29 cellular contexts compared by ENCODE assay signal in the genomic region with DNA sequence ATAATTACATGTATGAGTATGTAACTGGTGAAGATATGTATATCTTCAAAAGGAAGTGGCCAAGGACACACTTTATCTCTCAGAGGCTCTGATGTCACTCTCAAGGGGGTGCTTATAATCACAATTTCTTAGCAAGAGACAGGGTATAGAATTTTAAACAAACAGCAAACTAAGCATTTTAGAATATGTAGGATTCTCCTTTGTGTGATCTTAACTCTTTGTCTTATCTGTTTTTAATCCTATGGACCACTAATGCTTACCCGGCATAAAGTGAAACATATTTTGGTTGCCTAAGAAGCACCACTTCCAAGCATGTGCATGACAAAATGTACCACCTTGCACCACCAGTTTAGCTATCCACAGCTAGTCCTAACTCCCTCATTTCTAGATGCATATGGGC. TPM values are rescaled to one million over a fixed set of nuclear protein-coding genes. Genes with fewer than 3 reads are reported as not detected.
DNase-seq lines count a peak whose midpoint lies in the region; ATAC-seq, FAIRE-seq and TF ChIP-seq lines count a peak whose summit lies in the region.
"Had no signal": no experiment of that assay in that cellular context is flagged by ENCODE, and none has a peak within 500 bp of the region (broad histone marks: within the 10 kb centered on the region; RNA-seq: fewer than 3 reads in every experiment).

No MANE protein-coding gene starts in this region.

- no peaks in the 10 kb centered on the region for H3K9me1 ChIP-seq in K562 (ENCODE audit: control insufficient read depth, insufficient read depth, low read length)

- POLR2A ChIA-PET in A549 (lab: Yijun Ruan, JAX) (no interaction called here), PC-3 (lab: Charles Lee; ENCODE audit: unreplicated experiment) (no interaction called here), K562 (lab: Yijun Ruan, JAX) (no interaction called here)

- H3K4me3 ChIP-seq in A549 = no peak overlapping the region
- no peak overlapping the region for H3K4me3 ChIP-seq in PC-3 (ENCODE audit: low read length)
- no peak overlapping the region for H3K4me3 ChIP-seq in K562
- H3K4me3 ChIP-seq: esophagus squamous epithelium, gastrocnemius medialis had no signal

- no peaks in the 10 kb centered on the region for H3K9me3 Mint-ChIP-seq in CD14-positive monocyte
- H3K9me3 Mint-ChIP-seq: endodermal cell, memory B cell had no signal

- BruUV-seq in PC-3 (replicated peaks; lab: Mats Ljungman, UMichigan) (no TSS peak), K562 (replicated peaks; lab: Mats Ljungman, UMichigan) (no TSS peak)

- H3K9me2 ChIP-seq in PC-3 (replicated peaks; ENCODE audit: low read length) = no peaks in the 10 kb centered on the region

- no peak for ATAC-seq in A549
- no peak for ATAC-seq in PC-3
- ATAC-seq in K562 = peak; percentile 39
- ATAC-seq in GM19351 (IDR thresholded peaks at IDR 0.05; ENCODE audit: unreplicated experiment) = no peak
- ATAC-seq: gastrocnemius medialis, left colon, sciatic nerve had no signal

- peaks cover 81% of the 10 kb centered on the region for H3K4me1 Mint-ChIP-seq in CD14-positive monocyte

- WGBS in A549 (ENCODE audit: missing lambda C conversion rate) = 96% methylated on average over 1 of the region's 1 CpG
- WGBS in K562 (ENCODE audit: insufficient coverage, low coverage, missing lambda C conversion rate) = 53% methylated on average over 1 of the region's 1 CpG

- H3K27me3 ChIP-seq in PC-3 (ENCODE audit: low read length) = no peaks in the 10 kb centered on the region
- H3K27me3 ChIP-seq in K562 (ENCODE audit: control insufficient read depth in 2 of 2, insufficient read depth in 2 of 2, low read length in 2 of 2) = no peaks in the 10 kb centered on the region
- H3K27me3 ChIP-seq: esophagus squamous epithelium, gastrocnemius medialis had no signal

- in situ Hi-C loops in K562 (cut with MboI) = no loop called here

- DNase-seq in A549 (ENCODE audit: low read depth in 1 of 2, low spot score in 1 of 2) (no peak), CD14-positive monocyte (ENCODE audit: low spot score) (no peak), PC-3 (no peak), K562 (ENCODE audit: extremely low read depth in 1 of 4, low spot score in 3 of 4) (no peak), inferior parietal cortex (ENCODE audit: extremely low spot score) (no peak), DMS79 (lab: John Stamatoyannopoulos, UW) (no peak), urothelium cell line (ENCODE audit: low spot score) (no peak)
- DNase-seq: activated CD4-positive, alpha-beta T cell treated with anti-CD3 and anti-CD28 coated beads, Interleukin-2, amount 10 ng/mL, durations not matched to agents 7 days and 5 days; caudate nucleus; DMS53; esophagus squamous epithelium; gastrocnemius medialis; GDM1; H7; left colon; NCI-H1930; NCI-H526; NK-92 treated with Interleukin-12 subunit alpha and Interleukin-12 subunit beta, amount 100 ng/mL, for 24 hours; Right ventricle myocardium superior; stimulated activated CD4-positive, alpha-beta T cell treated with anti-CD3 and anti-CD28 coated beads, Interleukin-4, amount 100 ng/mL, for 4 hours; stimulated activated naive CD4-positive, alpha-beta T cell; T-helper 9 cell; WERI-Rb-1 had no signal

- no peak overlapping the region for H3K4me3 Mint-ChIP-seq in CD14-positive monocyte
- H3K4me3 Mint-ChIP-seq: activated CD4-positive, alpha-beta T cell treated with anti-CD3 and anti-CD28 coated beads, Interleukin-2, amount 10 ng/mL, durations not matched to agents 7 days and 5 days; endodermal cell; memory B cell had no signal

- H3K27me3 Mint-ChIP-seq in CD14-positive monocyte (ENCODE audit: low read depth in 3 of 3) = no peaks in the 10 kb centered on the region
- H3K27me3 Mint-ChIP-seq: activated CD4-positive, alpha-beta T cell treated with anti-CD3 and anti-CD28 coated beads, Interleukin-2, amount 10 ng/mL, durations not matched to agents 7 days and 5 days; memory B cell had no signal

- H2AFZ ChIP-seq in PC-3 (ENCODE audit: low read length) = no peak overlapping the region
- H2AFZ ChIP-seq in K562 (ENCODE audit: low read depth, low read length) = no peak overlapping the region; the same call in 1 of the 2 replicates

- TF ChIP-seq RAD21 in A549 (conservative IDR thresholded peaks at IDR 0.05 in 1 of 2, IDR thresholded peaks at IDR 0.05 in 1 of 2) = no peak
- TF ChIP-seq RAD21 in K562 (CRISPR knock-in tag; conservative IDR thresholded peaks at IDR 0.05 in 1 of 2, IDR thresholded peaks at IDR 0.05 in 1 of 2) = no peak

- no peaks in the 10 kb centered on the region for H3K36me3 ChIP-seq in PC-3 (ENCODE audit: low read depth, low read length)
- H3K36me3 ChIP-seq in K562 (ENCODE audit: control insufficient read depth, insufficient read depth, low read length) = peaks cover 10% of the 10 kb centered on the region; the same call in 1 of the 3 replicates
- H3K36me3 ChIP-seq: esophagus squamous epithelium, gastrocnemius medialis, WERI-Rb-1 had no signal

- CTCF ChIA-PET in A549 (lab: Yijun Ruan, JAX) (no interaction called here), PC-3 (lab: Charles Lee) (no interaction called here), K562 (lab: Yijun Ruan, JAX; ENCODE audit: low intra/inter-chr PET ratio) (no interaction called here)

- H3K4me1 ChIP-seq in A549 (peaks cover 29% of the 10 kb centered on the region), PC-3 (ENCODE audit: insufficient read depth, low read length) (peaks cover 32% of the 10 kb centered on the region), K562 (replicated peaks in 1 of 2; ENCODE audit: control insufficient read depth in 2 of 2, insufficient read depth in 2 of 2, low read length in 2 of 2) (peaks cover 5 to 45% of the 10 kb centered on the region in 2 experiments)

- peaks cover 21 to 32% of the 10 kb centered on the region in 2 donors for H3K36me3 Mint-ChIP-seq in CD14-positive monocyte

- no peaks in the 10 kb centered on the region for H3F3A ChIP-seq in PC-3 (ENCODE audit: low read length, unreplicated experiment)

- H3K4me2 ChIP-seq in A549 (no peak overlapping the region), PC-3 (ENCODE audit: low read length) (no peak overlapping the region), K562 (ENCODE audit: insufficient read depth, low read length) (no peak overlapping the region; the same call in 1 of the 2 replicates)

- H3K79me2 ChIP-seq in PC-3 (ENCODE audit: low read length) (no peaks in the 10 kb centered on the region), K562 (ENCODE audit: control insufficient read depth, insufficient read depth, low read length) (peaks cover 90% of the 10 kb centered on the region)

- TF ChIP-seq CTCF in A549 (IDR thresholded peaks at IDR 0.05) (no peak), CD14-positive monocyte (IDR thresholded peaks at IDR 0.05) (no peak), PC-3 (conservative IDR thresholded peaks at IDR 0.05; ENCODE audit: low read depth, low read length) (no peak), K562 (IDR thresholded peaks at IDR 0.05 in 2 of 3, conservative IDR thresholded peaks at IDR 0.05 in 1 of 3; ENCODE audit: insufficient read depth in 2 of 3, low read depth in 1 of 3, low read length in 3 of 3) (no peak)

- intact Hi-C loops in CD14-positive monocyte (cut with micrococcal nuclease) (no loop called here), PC-3 (cut with micrococcal nuclease) (no loop called here), K562 (cut with micrococcal nuclease) (no loop called here)

- H3K9me3 ChIP-seq in A549 = no peaks in the 10 kb centered on the region
- no peaks in the 10 kb centered on the region for H3K9me3 ChIP-seq in PC-3 (ENCODE audit: low read length)
- H3K9me3 ChIP-seq in K562 (replicated peaks; ENCODE audit: control insufficient read depth, insufficient read depth, low read depth, low read length) = no peaks in the 10 kb centered on the region; the same call in 1 of the 2 replicates
- H3K9me3 ChIP-seq: esophagus squamous epithelium, gastrocnemius medialis had no signal

- no peak for FAIRE-seq in A549 (lab: Jason Lieb, UNC)
- FAIRE-seq in K562 (lab: Jason Lieb, UNC) = no peak
- FAIRE-seq in urothelium cell line (lab: Jason Lieb, UNC) = no peak
- FAIRE-seq: astrocyte had no signal

- TF ChIP-seq EP300 in A549 (IDR thresholded peaks at IDR 0.05) = no peak
- no peak for TF ChIP-seq EP300 in K562 (IDR thresholded peaks at IDR 0.05; ENCODE audit: low read length)

- H4K20me1 ChIP-seq in PC-3 (ENCODE audit: low read length) (no peaks in the 10 kb centered on the region), K562 (replicated peaks; ENCODE audit: control insufficient read depth, insufficient read depth, low read length) (no peaks in the 10 kb centered on the region)

- no peak overlapping the region for H3K9ac ChIP-seq in PC-3 (ENCODE audit: low read length)
- H3K9ac ChIP-seq in K562 (ENCODE audit: insufficient read depth in 1 of 2, low read depth in 2 of 2, low read length in 2 of 2) = no peak overlapping the region

- H3K27ac ChIP-seq in A549 = no peak overlapping the region
- peak overlapping the region; percentile 7 for H3K27ac ChIP-seq in PC-3 (ENCODE audit: low read length)
- H3K27ac ChIP-seq in K562 (ENCODE audit: extremely low read depth, low read depth, low read length) = no peak overlapping the region
- H3K27ac ChIP-seq: WERI-Rb-1 had no signal

- TF ChIP-seq POLR2A in A549 (IDR thresholded peaks at IDR 0.05; ENCODE audit: low read length) (no peak), K562 (conservative IDR thresholded peaks at IDR 0.05) (no peak)

- H3K27ac Mint-ChIP-seq in CD14-positive monocyte = peak overlapping the region in 6 of 7 donors; percentile 39 to 92 (median 80)
- H3K27ac Mint-ChIP-seq: endodermal cell, memory B cell, progenitor cell of endocrine pancreas had no signal

RNA-seq across cellular contexts. Expression of a gene that starts 8.2 kb away (rescaled TPM):
- polyA plus RNA-seq in A549 (2011; rRNA removed) (92.5 and 114 TPM in 2 replicates), A549 (2017; fragmentation: RNase III; extraction: RNeasy Plus Mini Kit Qiagen cat#74134 plus additional on column Dnase treatment) (59.6 to 60.5 TPM (median 59.9 TPM) in 3 replicates), CD14-positive monocyte (100 to 1,000 TPM; 191 to 204 TPM), K562 (2011; rRNA removed) (116 and 133 TPM in 2 replicates), K562 (2014; fragmentation: Illumina TruSeq; extraction: Trizol) (202 and 221 TPM in 2 replicates), K562 (2014; fragmentation: Nextera tagmentation; extraction: Ambion mirVana) (10 to 100 TPM; 70.3 to 87.3 TPM), K562 (2014; rRNA removed) (104 and 107 TPM in 2 replicates)
- polyA plus RNA-seq in A549 (2012; cell fraction: cytosol; rRNA removed) = 38.1 and 53.4 TPM in 2 replicates
- 23.1 and 23.7 TPM in 2 replicates for polyA plus RNA-seq in A549 (2012; cell fraction: nucleus; rRNA removed)
- polyA minus RNA-seq in A549 (2011; rRNA and poly(A)+ RNA removed) = 330 and 339 TPM in 2 replicates
- total RNA-seq in PC-3 (2014; rRNA removed) (150 and 161 TPM in 2 replicates), K562 (2014; rRNA removed) (240 and 243 TPM in 2 replicates), K562 (2014; rRNA removed; fragmentation: Illumina TruSeq; extraction: Trizol) (220 and 241 TPM in 2 replicates), K562 (2015; rRNA removed; fragmentation: Illumina TruSeq; extraction: Trizol) (220 and 243 TPM in 2 replicates), K562 (2021) (217 and 231 TPM in 2 replicates)
- 337 and 524 TPM in 2 replicates for total RNA-seq in K562 (2011; cell fraction: chromatin; rRNA removed; ENCODE audit: low replicate concordance)
- 154 and 188 TPM in 2 replicates for total RNA-seq in K562 (2011; cell fraction: nucleolus; rRNA removed)
- total RNA-seq in K562 (2011; cell fraction: nucleoplasm; rRNA removed) = 277 and 417 TPM in 2 replicates
- polyA plus RNA-seq in K562 (2011; cell fraction: cytosol; rRNA removed) = 101 and 150 TPM in 2 replicates
- 108 and 135 TPM in 2 replicates for polyA plus RNA-seq in K562 (2011; cell fraction: nucleus; rRNA removed)
- polyA plus RNA-seq in K562 (2012) = 74.4 and 91.9 TPM in 2 replicates
- polyA minus RNA-seq in K562 (2011; rRNA and poly(A)+ RNA removed) = 431 and 448 TPM in 2 replicates
- 216 and 268 TPM in 2 replicates for polyA minus RNA-seq in K562 (2011; cell fraction: cytosol; rRNA and poly(A)+ RNA removed)
- polyA minus RNA-seq in K562 (2011; cell fraction: nucleus; rRNA and poly(A)+ RNA removed) = 326 and 485 TPM in 2 replicates
